Comparison of ENCODE assay signal across 26 cellular contexts in the genomic region with DNA sequence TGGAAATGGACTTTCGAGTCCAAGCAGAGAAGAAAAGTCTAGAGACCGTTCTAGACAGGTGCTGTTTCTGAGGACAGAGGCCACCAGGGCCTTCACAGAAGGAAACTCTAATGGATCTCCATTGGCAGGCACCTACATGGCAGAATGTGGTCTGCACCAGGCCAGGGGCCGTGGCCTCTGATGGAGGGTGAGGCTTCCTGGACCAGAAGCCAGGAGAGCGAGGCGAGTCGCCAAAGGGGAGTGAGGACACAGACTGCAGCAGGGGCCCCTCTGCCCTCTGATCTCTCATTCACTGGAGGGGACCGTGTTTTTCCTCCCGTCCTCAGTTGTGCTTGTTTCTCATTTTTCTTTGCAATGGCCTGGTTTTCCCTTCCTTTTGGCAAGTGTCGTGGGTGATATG. TPM values are rescaled to one million over a fixed set of nuclear protein-coding genes. Genes with fewer than 3 reads are reported as not detected.
DNase-seq lines count a peak whose midpoint lies in the region; ATAC-seq and TF ChIP-seq lines count a peak whose summit lies in the region.
"Had no signal": no experiment of that assay in that cellular context is flagged by ENCODE, and none has a peak within 500 bp of the region (broad histone marks: within the 10 kb centered on the region; RNA-seq: fewer than 3 reads in every experiment).

No MANE protein-coding gene starts in this region.

- peak overlapping the region; percentile 27 for H3K4me2 ChIP-seq in Loucy (ENCODE audit: low read depth, low read length, poor library complexity, severe bottlenecking)

- H3K4me3 Mint-ChIP-seq in activated CD8-positive, alpha-beta memory T cell treated with anti-CD3 and anti-CD28 coated beads, Interleukin-2, amount 10 ng/mL, durations not matched to agents 7 days and 5 days = no peak overlapping the region
- peak overlapping the region; percentile 32 for H3K4me3 Mint-ChIP-seq in activated naive CD8-positive, alpha-beta T cell treated with anti-CD3 and anti-CD28 coated beads for 36 hours
- H3K4me3 Mint-ChIP-seq in stimulated activated naive B cell treated with anti-CD40 and anti-IgM and Interleukin-4, amounts not matched to agents 10 μg/mL and 1 μg/mL and 100 μg/mL, for 72 hours = peak overlapping the region; percentile 39 to 73

- H3K9me3 ChIP-seq in Loucy (ENCODE audit: insufficient read depth, low read depth, low read length) = no peaks in the 10 kb centered on the region
- H3K9me3 ChIP-seq in BE2C = no peaks in the 10 kb centered on the region
- no peaks in the 10 kb centered on the region for H3K9me3 ChIP-seq in MG63
- H3K9me3 ChIP-seq: adrenal gland; BLaER1 treated with 17β-estradiol and CSF1 and Interleukin-3, amounts not matched to agents 10 nM and 100 nM; Caco-2; neutrophil; SJSA1 had no signal

- no peak overlapping the region for H3K4me3 ChIP-seq in Loucy (ENCODE audit: low read length, poor library complexity, severe bottlenecking)
- no peak overlapping the region for H3K4me3 ChIP-seq in BE2C (ENCODE audit: low read depth, low read length)
- no peak overlapping the region for H3K4me3 ChIP-seq in MG63
- H3K4me3 ChIP-seq: adrenal gland; BLaER1 treated with 17β-estradiol and CSF1 and Interleukin-3, amounts not matched to agents 10 nM and 100 nM; lung; SJSA1 had no signal

- DNase-seq in activated CD8-positive, alpha-beta memory T cell treated with anti-CD3 and anti-CD28 coated beads, Interleukin-2, amount 10 ng/mL, durations not matched to agents 7 days and 5 days = no peak
- no peak for DNase-seq in activated CD8-positive, alpha-beta memory T cell treated with anti-CD3 and anti-CD28 coated beads for 24 hours
- peak; percentile 30 for DNase-seq in activated naive CD8-positive, alpha-beta T cell treated with anti-CD3 and anti-CD28 coated beads for 36 hours
- DNase-seq in stimulated activated naive B cell treated with anti-CD40 and anti-IgM and Interleukin-4, amounts not matched to agents 10 μg/mL and 1 μg/mL and 100 μg/mL, for 72 hours = no peak
- DNase-seq in Right ventricle myocardium inferior (ENCODE audit: missing footprints) (no peak), BE2C (no peak), MG63 (no peak)
- DNase-seq: ACHN; activated effector memory CD4-positive, alpha-beta T cell treated with Interleukin-2 at 50 U/mL for 16 hours; adrenal gland; brain microvascular endothelial cell; Caco-2; DND-41; effector CD4-positive, alpha-beta T cell; H7; head of caudate nucleus; KBM-7; kidney glomerular epithelial cell; NCI-H146; NCI-H524 treated with DMSO at 0.1 percent for 48 hours had no signal

- no peaks in the 10 kb centered on the region for H3K79me2 ChIP-seq in Loucy (ENCODE audit: insufficient read depth, low read length)

- H3K4me1 ChIP-seq in Loucy (ENCODE audit: insufficient read depth, low read length, poor library complexity, severe bottlenecking) (peaks cover 45% of the 10 kb centered on the region), BE2C (peaks cover 11% of the 10 kb centered on the region; the same call in 1 of the 2 replicates)

- H2AFZ ChIP-seq in Loucy (ENCODE audit: low read length) = peak overlapping the region; percentile 67; the same call in 1 of the 2 replicates

- CTCF ChIA-PET in activated CD8-positive, alpha-beta memory T cell treated with anti-CD3 and anti-CD28 coated beads, Interleukin-2, amount 10 ng/mL, durations not matched to agents 7 days and 5 days (lab: Charles Lee) = interaction anchor here (6.1 kb wide), 1 partner anchor 14 kb away, joined by 38 read pairs; no protein-coding TSS in a partner anchor

- ATAC-seq in activated CD8-positive, alpha-beta memory T cell treated with anti-CD3 and anti-CD28 coated beads, Interleukin-2, amount 10 ng/mL, durations not matched to agents 7 days and 5 days = peak; percentile 9
- ATAC-seq in stimulated activated naive B cell treated with anti-CD40 and anti-IgM and Interleukin-4, amounts not matched to agents 10 μg/mL and 1 μg/mL and 100 μg/mL, for 72 hours (replicated peaks) = no peak
- no peak for ATAC-seq in Right ventricle myocardium inferior

- H3K27ac Mint-ChIP-seq in activated CD8-positive, alpha-beta memory T cell treated with anti-CD3 and anti-CD28 coated beads, Interleukin-2, amount 10 ng/mL, durations not matched to agents 7 days and 5 days = peak overlapping the region; percentile 71
- H3K27ac Mint-ChIP-seq in activated naive CD8-positive, alpha-beta T cell treated with anti-CD3 and anti-CD28 coated beads for 36 hours = peak overlapping the region; percentile 92
- peak overlapping the region; percentile 100 for H3K27ac Mint-ChIP-seq in stimulated activated naive B cell treated with anti-CD40 and anti-IgM and Interleukin-4, amounts not matched to agents 10 μg/mL and 1 μg/mL and 100 μg/mL, for 72 hours
- H3K27ac Mint-ChIP-seq: progenitor cell of endocrine pancreas had no signal

- H3K9me2 ChIP-seq in Loucy (replicated peaks; ENCODE audit: low read depth, low read length) = no peaks in the 10 kb centered on the region

- H3K27me3 ChIP-seq in Loucy (ENCODE audit: insufficient read depth, low read length, poor library complexity, severe bottlenecking) (no peaks in the 10 kb centered on the region), BE2C (no peaks in the 10 kb centered on the region), MG63 (no peaks in the 10 kb centered on the region)
- H3K27me3 ChIP-seq: adrenal gland; BLaER1 treated with 17β-estradiol and CSF1 and Interleukin-3, amounts not matched to agents 10 nM and 100 nM; brain microvascular endothelial cell; neutrophil; SJSA1 had no signal

- TF ChIP-seq CTCF in Loucy (conservative IDR thresholded peaks at IDR 0.05; ENCODE audit: low read length) (no peak), BE2C (IDR thresholded peaks at IDR 0.05; ENCODE audit: low read depth, low read length) (no peak)

- peaks cover 3% of the 10 kb centered on the region for H3K36me3 Mint-ChIP-seq in activated CD8-positive, alpha-beta memory T cell treated with anti-CD3 and anti-CD28 coated beads, Interleukin-2, amount 10 ng/mL, durations not matched to agents 7 days and 5 days
- H3K36me3 Mint-ChIP-seq in activated naive CD8-positive, alpha-beta T cell treated with anti-CD3 and anti-CD28 coated beads for 36 hours = peaks cover 11% of the 10 kb centered on the region
- peaks cover 7 to 21% of the 10 kb centered on the region in 2 donors for H3K36me3 Mint-ChIP-seq in stimulated activated naive B cell treated with anti-CD40 and anti-IgM and Interleukin-4, amounts not matched to agents 10 μg/mL and 1 μg/mL and 100 μg/mL, for 72 hours

- H3F3A ChIP-seq in Loucy (ENCODE audit: low read depth) = 0 out of 2 replicates have a peak, but pooled peaks cover 4% of the 10 kb centered on the region

- H3K36me3 ChIP-seq in Loucy (ENCODE audit: insufficient read depth, low read length) (no peaks in the 10 kb centered on the region), BE2C (no peaks in the 10 kb centered on the region), MG63 (no peaks in the 10 kb centered on the region)
- H3K36me3 ChIP-seq: adrenal gland; BLaER1 treated with 17β-estradiol and CSF1 and Interleukin-3, amounts not matched to agents 10 nM and 100 nM; brain microvascular endothelial cell; neutrophil; SJSA1 had no signal

- H3K9me3 Mint-ChIP-seq in activated CD8-positive, alpha-beta memory T cell treated with anti-CD3 and anti-CD28 coated beads, Interleukin-2, amount 10 ng/mL, durations not matched to agents 7 days and 5 days (ENCODE audit: low read depth) = no peaks in the 10 kb centered on the region
- H3K9me3 Mint-ChIP-seq in activated naive CD8-positive, alpha-beta T cell treated with anti-CD3 and anti-CD28 coated beads for 36 hours = no peaks in the 10 kb centered on the region
- no peaks in the 10 kb centered on the region for H3K9me3 Mint-ChIP-seq in stimulated activated naive B cell treated with anti-CD40 and anti-IgM and Interleukin-4, amounts not matched to agents 10 μg/mL and 1 μg/mL and 100 μg/mL, for 72 hours

- no peaks in the 10 kb centered on the region for H4K20me1 ChIP-seq in Loucy (ENCODE audit: insufficient read depth, low read length, poor library complexity, severe bottlenecking)
- H4K20me1 ChIP-seq: BLaER1 treated with 17β-estradiol and CSF1 and Interleukin-3, amounts not matched to agents 10 nM and 100 nM had no signal

- H3K27me3 Mint-ChIP-seq in activated CD8-positive, alpha-beta memory T cell treated with anti-CD3 and anti-CD28 coated beads, Interleukin-2, amount 10 ng/mL, durations not matched to agents 7 days and 5 days = no peaks in the 10 kb centered on the region
- H3K27me3 Mint-ChIP-seq in activated naive CD8-positive, alpha-beta T cell treated with anti-CD3 and anti-CD28 coated beads for 36 hours = no peaks in the 10 kb centered on the region
- no peaks in the 10 kb centered on the region for H3K27me3 Mint-ChIP-seq in stimulated activated naive B cell treated with anti-CD40 and anti-IgM and Interleukin-4, amounts not matched to agents 10 μg/mL and 1 μg/mL and 100 μg/mL, for 72 hours
- H3K27me3 Mint-ChIP-seq: progenitor cell of endocrine pancreas had no signal

- H3K4me1 Mint-ChIP-seq in activated CD8-positive, alpha-beta memory T cell treated with anti-CD3 and anti-CD28 coated beads, Interleukin-2, amount 10 ng/mL, durations not matched to agents 7 days and 5 days = peaks cover 74% of the 10 kb centered on the region
- H3K4me1 Mint-ChIP-seq in activated naive CD8-positive, alpha-beta T cell treated with anti-CD3 and anti-CD28 coated beads for 36 hours = peaks cover 65% of the 10 kb centered on the region
- peaks cover 75 to 93% of the 10 kb centered on the region in 2 donors for H3K4me1 Mint-ChIP-seq in stimulated activated naive B cell treated with anti-CD40 and anti-IgM and Interleukin-4, amounts not matched to agents 10 μg/mL and 1 μg/mL and 100 μg/mL, for 72 hours

- intact Hi-C loops in Right ventricle myocardium inferior (cut with DNase I) = loop anchor here (10.0 kb wide), 2 partner anchors 824 to 1034 kb away; no protein-coding TSS in a partner anchor

- peak overlapping the region; percentile 24 for H3K9ac ChIP-seq in Loucy (ENCODE audit: low read depth, low read length, poor library complexity, severe bottlenecking)

RNA-seq across cellular contexts. Expression of gene ALG2, which starts 41.1 kb away (rescaled TPM):
- 10 to 100 TPM; 20.2 to 35.4 TPM for total RNA-seq in activated CD8-positive, alpha-beta memory T cell treated with anti-CD3 and anti-CD28 coated beads, Interleukin-2, amount 10 ng/mL, durations not matched to agents 7 days and 5 days
- 10 to 100 TPM; 27.3 to 30.3 TPM for total RNA-seq in activated naive CD8-positive, alpha-beta T cell treated with anti-CD3 and anti-CD28 coated beads for 36 hours
- total RNA-seq in Right ventricle myocardium inferior = 13.7 TPM
- 77.9 TPM for polyA plus RNA-seq in BE2C (2012; ENCODE audit: insufficient read depth, insufficient read length, low read depth)
- total RNA-seq in MG63 (2014; rRNA removed; shearing (Covaris generic); ENCODE audit: low replicate concordance) = 22.0 and 32.5 TPM in 2 replicates

RNA-seq across cellular contexts. Expression of gene SEC61B, which starts 41.4 kb away (rescaled TPM):
- total RNA-seq in activated CD8-positive, alpha-beta memory T cell treated with anti-CD3 and anti-CD28 coated beads, Interleukin-2, amount 10 ng/mL, durations not matched to agents 7 days and 5 days = 100 to 1,000 TPM; 101 to 154 TPM
- total RNA-seq in activated naive CD8-positive, alpha-beta T cell treated with anti-CD3 and anti-CD28 coated beads for 36 hours = 100 to 1,000 TPM; 161 to 164 TPM
- total RNA-seq in Right ventricle myocardium inferior = 49.6 TPM
- polyA plus RNA-seq in BE2C (2012; ENCODE audit: insufficient read depth, insufficient read length, low read depth) = 283 TPM
- 152 and 171 TPM in 2 replicates for total RNA-seq in MG63 (2014; rRNA removed; shearing (Covaris generic); ENCODE audit: low replicate concordance)
